23 cellular contexts compared by ENCODE assay signal in genomic region chr3:118833075-118833474, GRCh38.
"Had no signal": no experiment of that assay in that cellular context is flagged by ENCODE, and none has a peak within 500 bp of the region (broad histone marks: within the 10 kb centered on the region; RNA-seq: fewer than 3 reads in every experiment).

No MANE protein-coding gene starts in this region.

- ATAC-seq: heart right ventricle; left colon; mucosa of descending colon; natural killer cell treated with Interleukin-12 subunit alpha and Interleukin-12 subunit beta and Interleukin-15 and Interleukin-18, amount 100 ng/mL, for 72 hours; sciatic nerve; stimulated activated naive CD8-positive, alpha-beta T cell treated with anti-CD3 and anti-CD28 coated beads, Interleukin-15, amount 100 ng/mL, for 72 hours had no signal

- DNase-seq: central memory CD4-positive, alpha-beta T cell; dorsolateral prefrontal cortex; effector CD4-positive, alpha-beta T cell; foreskin melanocyte; glutamatergic neuron; heart right ventricle; hippocampal formation; kidney glomerular epithelial cell; left colon; mesenchymal stem cell; mucosa of descending colon; naive B cell; ovary; posterior cingulate gyrus; stimulated activated CD4-positive, alpha-beta T cell treated with anti-CD3 and anti-CD28 coated beads, Interleukin-12 subunit alpha, Interleukin-12 subunit beta, amount 100 ng/mL, for 4 hours; stimulated activated CD4-positive, alpha-beta T cell treated with anti-CD3 and anti-CD28 coated beads, Interleukin-1b, Interleukin-23, amount 100 ng/mL, for 48 hours; stimulated activated CD4-positive, alpha-beta T cell treated with anti-CD3 and anti-CD28 coated beads, Interleukin-4, amount 100 ng/mL, for 1 hour; stimulated activated CD8-positive, alpha-beta memory T cell treated with anti-CD3 and anti-CD28 coated beads, Interleukin-4, amount 100 ng/mL, for 48 hours; stimulated activated naive CD4-positive, alpha-beta T cell; stimulated activated naive CD8-positive, alpha-beta T cell treated with anti-CD3 and anti-CD28 coated beads, Interleukin-15, amount 100 ng/mL, for 72 hours; tibial artery had no signal
